ENCODE assay signal across 1 cellular context in the genomic region with DNA sequence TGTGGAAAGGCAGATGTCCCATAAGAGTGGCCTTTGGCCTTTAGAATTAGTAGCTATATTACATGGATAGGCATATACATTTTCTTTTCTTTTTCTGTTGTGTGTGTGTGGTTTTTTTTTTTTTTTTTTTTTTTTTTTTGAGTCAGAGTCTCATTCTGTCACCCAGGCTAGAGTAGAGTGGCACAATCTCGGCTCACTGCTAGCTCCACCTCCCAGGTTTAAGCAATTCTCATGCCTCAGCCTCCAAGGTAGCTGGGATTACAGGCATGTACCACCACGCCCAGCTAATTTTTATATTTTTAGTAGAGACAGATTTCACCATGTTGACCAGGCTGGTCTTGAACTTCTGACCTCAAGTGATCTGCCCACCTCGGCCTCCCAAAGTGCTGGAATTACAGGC.
TF ChIP-seq lines count a peak whose summit lies in the region.

No MANE protein-coding gene starts in this region.

TF ChIP-seq in HepG2, 621 proteins besides CTCF, POLR2A, EP300 and RAD21:
- TF ChIP-seq RBFOX2 (IDR thresholded peaks at IDR 0.05; ENCODE audit: low read depth, low read length) (peak; percentile 37; the same call in 1 of the 2 replicates), AGO2 (optimal IDR thresholded peaks at IDR 0.05; ENCODE audit: low read depth, low read length) (peak; percentile 27)
